In the genomic region with DNA sequence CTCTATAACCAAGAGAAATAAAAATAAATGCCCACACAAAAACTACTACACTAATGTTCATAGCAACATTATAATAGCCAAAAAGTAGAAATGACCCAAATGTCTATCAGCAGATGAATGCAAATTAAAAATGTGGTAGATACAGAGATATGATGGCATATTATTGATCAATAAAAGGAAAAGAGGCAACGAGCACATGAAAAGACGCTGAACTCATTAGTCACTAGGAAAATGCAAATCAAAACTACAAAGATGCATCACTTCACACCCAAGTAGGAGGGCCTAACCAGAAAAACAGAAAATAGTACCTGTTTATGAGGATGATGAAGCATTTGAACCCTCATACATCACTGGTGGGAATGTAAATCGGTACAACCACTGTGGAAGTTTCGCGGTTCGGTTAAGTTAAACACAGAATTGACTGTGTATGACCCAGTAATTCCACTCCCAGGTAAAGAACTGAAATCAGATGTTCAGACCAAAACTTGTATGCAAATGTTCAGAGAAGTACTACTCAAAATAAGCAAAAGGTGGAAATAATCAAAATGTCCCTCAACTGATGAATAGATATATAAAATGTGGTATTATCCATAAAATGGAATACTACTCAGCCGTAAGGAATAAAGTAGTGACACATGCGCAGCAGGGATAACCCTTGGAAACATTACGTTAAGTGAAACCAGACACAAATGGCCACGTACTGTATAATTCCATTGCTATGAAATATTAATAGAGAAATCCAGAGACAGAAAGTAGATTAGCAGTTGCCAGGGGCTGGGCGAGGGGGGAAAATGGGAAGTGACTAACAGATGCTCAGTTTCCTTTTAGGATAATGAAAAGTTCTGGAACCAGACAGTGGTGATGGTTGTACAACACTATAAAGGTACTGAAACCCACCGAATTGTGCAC, we compare ENCODE assay signal across 2 cellular contexts.
TF ChIP-seq lines count a peak whose summit lies in the region.

No MANE protein-coding gene starts in this region.

TF ChIP-seq in WTC11, 78 proteins besides CTCF, POLR2A, EP300 and RAD21:
- TF ChIP-seq ATF1 (CRISPR knock-in tag; IDR thresholded peaks at IDR 0.05), result no peak
- TF ChIP-seq ELF4 (CRISPR knock-in tag; IDR thresholded peaks at IDR 0.05; ENCODE audit: low read depth), result no peak
- TF ChIP-seq, protein P1, sequence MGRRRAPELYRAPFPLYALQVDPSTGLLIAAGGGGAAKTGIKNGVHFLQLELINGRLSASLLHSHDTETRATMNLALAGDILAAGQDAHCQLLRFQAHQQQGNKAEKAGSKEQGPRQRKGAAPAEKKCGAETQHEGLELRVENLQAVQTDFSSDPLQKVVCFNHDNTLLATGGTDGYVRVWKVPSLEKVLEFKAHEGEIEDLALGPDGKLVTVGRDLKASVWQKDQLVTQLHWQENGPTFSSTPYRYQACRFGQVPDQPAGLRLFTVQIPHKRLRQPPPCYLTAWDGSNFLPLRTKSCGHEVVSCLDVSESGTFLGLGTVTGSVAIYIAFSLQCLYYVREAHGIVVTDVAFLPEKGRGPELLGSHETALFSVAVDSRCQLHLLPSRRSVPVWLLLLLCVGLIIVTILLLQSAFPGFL (CRISPR knock-in tag; IDR thresholded peaks at IDR 0.05; ENCODE audit: borderline replicate concordance), result no peak

TF ChIP-seq in HepG2, 621 proteins besides CTCF, POLR2A, EP300 and RAD21:
- no peak for TF ChIP-seq ARNTL (CRISPR knock-in tag; IDR thresholded peaks at IDR 0.05)
